In genomic region chr15:56969265-56969895, GRCh38 we compare ENCODE assay signal across 1 cellular context.
TF ChIP-seq lines count a peak whose summit lies in the region.

No MANE protein-coding gene starts in this region.

TF ChIP-seq in A549, 52 proteins besides CTCF, POLR2A, EP300 and RAD21 (continued from another document):
- TF ChIP-seq, protein P1, sequence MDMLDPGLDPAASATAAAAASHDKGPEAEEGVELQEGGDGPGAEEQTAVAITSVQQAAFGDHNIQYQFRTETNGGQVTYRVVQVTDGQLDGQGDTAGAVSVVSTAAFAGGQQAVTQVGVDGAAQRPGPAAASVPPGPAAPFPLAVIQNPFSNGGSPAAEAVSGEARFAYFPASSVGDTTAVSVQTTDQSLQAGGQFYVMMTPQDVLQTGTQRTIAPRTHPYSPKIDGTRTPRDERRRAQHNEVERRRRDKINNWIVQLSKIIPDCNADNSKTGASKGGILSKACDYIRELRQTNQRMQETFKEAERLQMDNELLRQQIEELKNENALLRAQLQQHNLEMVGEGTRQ (IDR thresholded peaks at IDR 0.05) = no peak
- no peak for TF ChIP-seq SMC3 (IDR thresholded peaks at IDR 0.05)
